8 cellular contexts compared by ENCODE assay signal in genomic region chr18:658947-659533, GRCh38.
DNase-seq lines count a peak whose midpoint lies in the region; ATAC-seq and TF ChIP-seq lines count a peak whose summit lies in the region.

No MANE protein-coding gene starts in this region.

- peaks cover 33% of the 10 kb centered on the region for H3K4me1 Mint-ChIP-seq in T-helper 1 cell treated with Interleukin-12 subunit alpha and Interleukin-12 subunit beta and Interleukin-4 antibody, amounts not matched to agents 30 μg/mL and 1 μg/mL, for 36 hours (ENCODE audit: low read depth)

- no peak overlapping the region; the same call in 1 of the 2 replicates for H3K27ac ChIP-seq in SK-N-MC
- H3K27ac ChIP-seq in skin epidermis = peak overlapping the region in 3 of 21 experiments; percentile 15 to 74 (median 73)

- H3K4me3 Mint-ChIP-seq in T-helper 1 cell treated with Interleukin-12 subunit alpha and Interleukin-12 subunit beta and Interleukin-4 antibody, amounts not matched to agents 30 μg/mL and 1 μg/mL, for 36 hours = peak overlapping the region; percentile 93

- H3K9me3 ChIP-seq in SK-N-MC (ENCODE audit: low read depth, low read length) = 0 out of 2 replicates have a peak, but pooled peaks cover 3% of the 10 kb centered on the region

- peaks cover 37% of the 10 kb centered on the region for H3K36me3 ChIP-seq in SK-N-MC (ENCODE audit: insufficient read depth, low read length)

- H3K27me3 Mint-ChIP-seq in T-helper 1 cell treated with Interleukin-12 subunit alpha and Interleukin-12 subunit beta and Interleukin-4 antibody, amounts not matched to agents 30 μg/mL and 1 μg/mL, for 36 hours (ENCODE audit: low read depth) = no peaks in the 10 kb centered on the region

- peaks cover 3% of the 10 kb centered on the region for H3K9me3 Mint-ChIP-seq in T-helper 1 cell treated with Interleukin-12 subunit alpha and Interleukin-12 subunit beta and Interleukin-4 antibody, amounts not matched to agents 30 μg/mL and 1 μg/mL, for 36 hours

- peak overlapping the region; percentile 87 for H3K9ac ChIP-seq in SK-N-MC (ENCODE audit: insufficient read length)

- ATAC-seq in HG02885 (IDR thresholded peaks at IDR 0.05; ENCODE audit: poor library complexity, unreplicated experiment) (no peak), GM18498 (IDR thresholded peaks at IDR 0.05; ENCODE audit: unreplicated experiment) (no peak)

- peaks cover 39% of the 10 kb centered on the region for H3K36me3 Mint-ChIP-seq in T-helper 1 cell treated with Interleukin-12 subunit alpha and Interleukin-12 subunit beta and Interleukin-4 antibody, amounts not matched to agents 30 μg/mL and 1 μg/mL, for 36 hours (ENCODE audit: low read depth)

- DNase-seq in T-helper 1 cell = no peak
- DNase-seq in SK-N-MC (ENCODE audit: low read depth, low spot score) = no peak
- DNase-seq in fibroblast of mammary gland (ENCODE audit: low read depth) = no peak
- no peak for DNase-seq in ecto neural progenitor cell (ENCODE audit: low spot score)

- no peak for TF ChIP-seq CTCF in fibroblast of mammary gland (conservative IDR thresholded peaks at IDR 0.05; ENCODE audit: control insufficient read depth, insufficient read depth, low read depth, low read length)

- H3K4me3 ChIP-seq in SK-N-MC = peak overlapping the region; percentile 94
- peak overlapping the region; percentile 78 for H3K4me3 ChIP-seq in fibroblast of mammary gland (ENCODE audit: control insufficient read depth, low read depth, low read length)
- H3K4me3 ChIP-seq in skin epidermis = peak overlapping the region; percentile 60 to 86 (median 74)

- peak overlapping the region; percentile 92 for H3K27ac Mint-ChIP-seq in T-helper 1 cell treated with Interleukin-12 subunit alpha and Interleukin-12 subunit beta and Interleukin-4 antibody, amounts not matched to agents 30 μg/mL and 1 μg/mL, for 36 hours
